22 cellular contexts compared by ENCODE assay signal in genomic region chr1:222788328-222789156, GRCh38. TPM values are rescaled to one million over a fixed set of nuclear protein-coding genes. Genes with fewer than 3 reads are reported as not detected.
DNase-seq lines count a peak whose midpoint lies in the region; ATAC-seq and TF ChIP-seq lines count a peak whose summit lies in the region.
"Had no signal": no experiment of that assay in that cellular context is flagged by ENCODE, and none has a peak within 500 bp of the region (broad histone marks: within the 10 kb centered on the region; RNA-seq: fewer than 3 reads in every experiment).

No MANE protein-coding gene starts in this region.

- H3K9me3 Mint-ChIP-seq in memory B cell: peaks cover 8% of the 10 kb centered on the region
- H3K9me3 Mint-ChIP-seq in naive thymus-derived CD8-positive, alpha-beta T cell: no peaks in the 10 kb centered on the region
- H3K9me3 Mint-ChIP-seq: GM23338 had no signal

- no peak for TF ChIP-seq POLR2A in gastrocnemius medialis (IDR thresholded peaks at IDR 0.05)

- H3K27ac Mint-ChIP-seq in memory B cell: no peak overlapping the region
- H3K27ac Mint-ChIP-seq in naive thymus-derived CD8-positive, alpha-beta T cell: no peak overlapping the region
- H3K27ac Mint-ChIP-seq: activated naive CD8-positive, alpha-beta T cell treated with anti-CD3 and anti-CD28 coated beads, Interleukin-2, amount 10 ng/mL, durations not matched to agents 7 days and 5 days; GM23338 had no signal

- POLR2A ChIA-PET in naive thymus-derived CD8-positive, alpha-beta T cell (lab: Charles Lee): no interaction called here

- H3K27me3 Mint-ChIP-seq in memory B cell: no peaks in the 10 kb centered on the region
- H3K27me3 Mint-ChIP-seq in naive thymus-derived CD8-positive, alpha-beta T cell: peaks cover 0 to 4% (median 1%) of the 10 kb centered on the region in 5 donors

- ATAC-seq in GM18508 (IDR thresholded peaks at IDR 0.05; ENCODE audit: insufficient read depth, unreplicated experiment) (peak; percentile 65), GM21526 (IDR thresholded peaks at IDR 0.05; ENCODE audit: low FRiP score, unreplicated experiment) (peak; percentile 52), HG03342 (IDR thresholded peaks at IDR 0.05; ENCODE audit: unreplicated experiment) (peak; percentile 76), memory B cell (ENCODE audit: low read depth) (no peak), gastrocnemius medialis (no peak)
- no peak for ATAC-seq in naive thymus-derived CD8-positive, alpha-beta T cell
- no peak for ATAC-seq in activated CD4-positive, CD25-positive, alpha-beta regulatory T cell treated with anti-CD3 and anti-CD28 coated beads, Interleukin-2, amount 50 U/mL, for 24 hours
- ATAC-seq: activated T-cell treated with anti-CD3 and anti-CD28 coated beads, Interleukin-2, amount 50 U/mL, for 4 hours; GM23338; SK-N-SH treated with all-trans-retinoic acid at 6 μM for 48 hours had no signal

- H3K27me3 ChIP-seq in gastrocnemius medialis: no peaks in the 10 kb centered on the region
- H3K27me3 ChIP-seq: esophagus squamous epithelium, Peyer's patch had no signal

- DNase-seq in memory B cell (ENCODE audit: low spot score in 2 of 2) (no peak), DMS153 treated with DMSO at 0.1 percent for 48 hours (lab: John Stamatoyannopoulos, UW; ENCODE audit: unreplicated experiment) (no peak), gastrocnemius medialis (no peak)
- no peak for DNase-seq in naive thymus-derived CD8-positive, alpha-beta T cell
- DNase-seq: activated CD4-positive, alpha-beta T cell treated with anti-CD3 and anti-CD28 coated beads, Interleukin-2, amount 50 U/mL, for 48 hours; activated naive CD8-positive, alpha-beta T cell treated with anti-CD3 and anti-CD28 coated beads, Interleukin-2, amount 10 ng/mL, durations not matched to agents 7 days and 5 days; activated T-cell treated with anti-CD3 and anti-CD28 coated beads, Interleukin-2, amount 50 U/mL, for 4 hours; esophagus squamous epithelium; islet precursor cell; KG1; mesendoderm; NCI-H1092 treated with DMSO at 0.1 percent for 48 hours; NCI-H748 treated with DMSO at 0.1 percent for 48 hours; Peyer's patch had no signal

- H3K4me1 ChIP-seq in gastrocnemius medialis: no peaks in the 10 kb centered on the region
- H3K4me1 ChIP-seq: Peyer's patch had no signal

- H3K4me1 Mint-ChIP-seq in memory B cell: peaks cover 32% of the 10 kb centered on the region
- H3K4me1 Mint-ChIP-seq in naive thymus-derived CD8-positive, alpha-beta T cell: peaks cover 0 to 15% (median 0%) of the 10 kb centered on the region in 4 donors

- in situ Hi-C loops in gastrocnemius medialis (cut with MboI; ENCODE audit: low sequenced_read_pairs in 4 of 4): no loop called here

- peaks cover 11% of the 10 kb centered on the region for H3K36me3 Mint-ChIP-seq in memory B cell
- no peaks in the 10 kb centered on the region for H3K36me3 Mint-ChIP-seq in naive thymus-derived CD8-positive, alpha-beta T cell

- no peaks in the 10 kb centered on the region for H3K36me3 ChIP-seq in gastrocnemius medialis
- H3K36me3 ChIP-seq: esophagus squamous epithelium, Peyer's patch had no signal

- H3K4me3 Mint-ChIP-seq in memory B cell: peak overlapping the region; percentile 1
- no peak overlapping the region for H3K4me3 Mint-ChIP-seq in naive thymus-derived CD8-positive, alpha-beta T cell
- H3K4me3 Mint-ChIP-seq: activated naive CD8-positive, alpha-beta T cell treated with anti-CD3 and anti-CD28 coated beads, Interleukin-2, amount 10 ng/mL, durations not matched to agents 7 days and 5 days; activated T-cell treated with anti-CD3 and anti-CD28 coated beads, Interleukin-2, amount 50 U/mL, for 4 hours; GM23338 had no signal

- H3K9me3 ChIP-seq in gastrocnemius medialis: no peaks in the 10 kb centered on the region
- H3K9me3 ChIP-seq: esophagus squamous epithelium, Peyer's patch had no signal

- intact Hi-C loops in gastrocnemius medialis (cut with DNase I; ENCODE audit: low total_unique reads): no loop called here

- H3K4me3 ChIP-seq in gastrocnemius medialis: no peak overlapping the region
- H3K4me3 ChIP-seq: esophagus squamous epithelium, GM23338, Peyer's patch had no signal

- TF ChIP-seq CTCF in gastrocnemius medialis (IDR thresholded peaks at IDR 0.05 in 4 of 5, conservative IDR thresholded peaks at IDR 0.05 in 1 of 5): no peak

- H3K27ac ChIP-seq in gastrocnemius medialis: no peak overlapping the region
- H3K27ac ChIP-seq: esophagus squamous epithelium had no signal

RNA-seq across cellular contexts. Expression of gene DISP1, which starts 26.3 kb away (rescaled TPM):
- total RNA-seq in naive thymus-derived CD8-positive, alpha-beta T cell: 1 to 10 TPM; 5.4 to 6.9 TPM
- 1 to 10 TPM; 1.5 to 3.4 (median 2.7) TPM for polyA plus RNA-seq in naive thymus-derived CD8-positive, alpha-beta T cell
- 1 to 10 TPM; 2.4 to 3.7 (median 2.9) TPM for total RNA-seq in gastrocnemius medialis

RNA-seq across cellular contexts. Expression of gene FAM177B, which starts 51.5 kb away (rescaled TPM):
- total RNA-seq in naive thymus-derived CD8-positive, alpha-beta T cell: 1 to 10 TPM; 1.0 to 1.4 TPM
- not detected for polyA plus RNA-seq in naive thymus-derived CD8-positive, alpha-beta T cell
- under 1 TPM in 1 of 4 donors, not detected in 3; 0.39 TPM for total RNA-seq in gastrocnemius medialis
- total RNA-seq: activated naive CD8-positive, alpha-beta T cell treated with anti-CD3 and anti-CD28 coated beads, Interleukin-2, amount 10 ng/mL, durations not matched to agents 7 days and 5 days; activated T-cell treated with anti-CD3 and anti-CD28 coated beads, Interleukin-2, amount 50 U/mL, for 4 hours; Daoy; dermis microvascular lymphatic vessel endothelial cell; GM23338 had no signal
- polyA plus RNA-seq: GM23338 had no signal

Comparison
In these comparisons a context has a peak if more than half of its experiments do, and no peak if none do; other contexts are left out.
1. ATAC-seq: peak in GM18508 (single experiment), GM21526 (single experiment) and HG03342 (single experiment); none in memory B cell (single experiment), naive thymus-derived CD8-positive, alpha-beta T cell (0 of 2), gastrocnemius medialis (0 of 2) and activated CD4-positive, CD25-positive, alpha-beta regulatory T cell treated with anti-CD3 and anti-CD28 coated beads, Interleukin-2, amount 50 U/mL, for 24 hours (0 of 2).